Comparison of ENCODE assay signal across 9 cellular contexts in genomic region chr19:6521718-6522646, GRCh38. TPM values are rescaled to one million over a fixed set of nuclear protein-coding genes. Genes with fewer than 3 reads are reported as not detected.
DNase-seq lines count a peak whose midpoint lies in the region; ATAC-seq and TF ChIP-seq lines count a peak whose summit lies in the region.
"Had no signal": no experiment of that assay in that cellular context is flagged by ENCODE, and none has a peak within 500 bp of the region (broad histone marks: within the 10 kb centered on the region; RNA-seq: fewer than 3 reads in every experiment).

No MANE protein-coding gene starts in this region.

- H4K91ac ChIP-seq in mesenchymal stem cell (ENCODE audit: low read length) = no peak overlapping the region

- ATAC-seq in HG03175 (IDR thresholded peaks at IDR 0.05; ENCODE audit: unreplicated experiment) (peak; percentile 49), WTC11 (no peak)

- H3K9me3 Mint-ChIP-seq in MCF 10A (ENCODE audit: unreplicated experiment) (no peaks in the 10 kb centered on the region), WTC11 (no peaks in the 10 kb centered on the region)
- H3K9me3 Mint-ChIP-seq in activated CD4-positive, alpha-beta memory T cell treated with anti-CD3 and anti-CD28 coated beads for 36 hours = no peaks in the 10 kb centered on the region

- BruUV-seq in MCF 10A (replicated peaks; lab: Mats Ljungman, UMichigan) = no TSS peak

- no peak overlapping the region for H2BK15ac ChIP-seq in mesenchymal stem cell (ENCODE audit: low read depth, poor library complexity, severe bottlenecking)

- H2AFZ ChIP-seq in mesenchymal stem cell (ENCODE audit: low read depth, low read length) = no peak overlapping the region

- H2BK120ac ChIP-seq in mesenchymal stem cell (ENCODE audit: low read depth, low read length) = no peak overlapping the region

- no peak overlapping the region for H3K4ac ChIP-seq in mesenchymal stem cell (ENCODE audit: low read depth in 1 of 2, low read length in 2 of 2)

- intact Hi-C loops in MCF 10A (cut with micrococcal nuclease) (no loop called here), breast epithelium (cut with DNase I; ENCODE audit: low total_unique reads) (no loop called here)
- intact Hi-C loops in activated CD4-positive, alpha-beta memory T cell treated with anti-CD3 and anti-CD28 coated beads for 36 hours (cut with micrococcal nuclease) = no loop called here

- H3K4me3 Mint-ChIP-seq in MCF 10A (ENCODE audit: unreplicated experiment) (no peak overlapping the region), WTC11 (no peak overlapping the region)
- H3K4me3 Mint-ChIP-seq in activated CD4-positive, alpha-beta memory T cell treated with anti-CD3 and anti-CD28 coated beads for 36 hours = no peak overlapping the region

- no peaks in the 10 kb centered on the region for H3K27me3 Mint-ChIP-seq in MCF 10A (ENCODE audit: insufficient read depth, unreplicated experiment)
- peaks cover 2% of the 10 kb centered on the region for H3K27me3 Mint-ChIP-seq in activated CD4-positive, alpha-beta memory T cell treated with anti-CD3 and anti-CD28 coated beads for 36 hours
- peaks cover 22% of the 10 kb centered on the region for H3K27me3 Mint-ChIP-seq in WTC11 (ENCODE audit: low read depth)

- no peak for TF ChIP-seq CTCF in MCF 10A (IDR thresholded peaks at IDR 0.05; ENCODE audit: unreplicated experiment)
- TF ChIP-seq CTCF in breast epithelium (IDR thresholded peaks at IDR 0.05) = no peak
- TF ChIP-seq CTCF in WTC11 (IDR thresholded peaks at IDR 0.05) = no peak

- H3K9me3 ChIP-seq in breast epithelium (no peaks in the 10 kb centered on the region), mesenchymal stem cell (ENCODE audit: control insufficient read depth, low read length) (no peaks in the 10 kb centered on the region)

- H3K4me1 ChIP-seq in breast epithelium (no peaks in the 10 kb centered on the region), mesenchymal stem cell (ENCODE audit: control insufficient read depth, insufficient read depth, low read depth, low read length) (peaks cover 13% of the 10 kb centered on the region)

- no peaks in the 10 kb centered on the region for H3K36me3 ChIP-seq in breast epithelium
- no peaks in the 10 kb centered on the region for H3K36me3 ChIP-seq in mesenchymal stem cell (ENCODE audit: control insufficient read depth in 1 of 2, insufficient read depth in 2 of 2, low read depth in 1 of 2, low read length in 2 of 2)

- DNase-seq in MCF 10A (ENCODE audit: unreplicated experiment) (peak; percentile 44), breast epithelium (ENCODE audit: low spot score in 2 of 2) (no peak), mesenchymal stem cell (no peak), WTC11 (ENCODE audit: low spot score) (no peak), iPS-NIHi11 (ENCODE audit: low spot score) (no peak), OCI-M1 (lab: John Stamatoyannopoulos, UW) (no peak)
- peak; percentile 78 for DNase-seq in activated CD4-positive, alpha-beta memory T cell treated with anti-CD3 and anti-CD28 coated beads for 36 hours

- H3K9ac ChIP-seq in mesenchymal stem cell (ENCODE audit: low read length) = no peak overlapping the region

- H3K4me2 ChIP-seq in mesenchymal stem cell (ENCODE audit: low read length, poor library complexity, severe bottlenecking) = peak overlapping the region; percentile 17

- H3K4me1 Mint-ChIP-seq in MCF 10A (ENCODE audit: insufficient read depth, unreplicated experiment) (peaks cover 17% of the 10 kb centered on the region), WTC11 (peaks cover 16% of the 10 kb centered on the region)
- H3K4me1 Mint-ChIP-seq in activated CD4-positive, alpha-beta memory T cell treated with anti-CD3 and anti-CD28 coated beads for 36 hours (ENCODE audit: low read depth) = peaks cover 37% of the 10 kb centered on the region

- H4K8ac ChIP-seq in mesenchymal stem cell (ENCODE audit: low read length) = no peak overlapping the region

- no peak overlapping the region for H3K27ac ChIP-seq in breast epithelium
- peak overlapping the region; percentile 66 for H3K27ac ChIP-seq in mesenchymal stem cell (ENCODE audit: low read length, poor library complexity, severe bottlenecking)

- H3K4me3 ChIP-seq in breast epithelium (no peak overlapping the region), mesenchymal stem cell (ENCODE audit: insufficient read depth in 1 of 2, low read depth in 1 of 2, low read length in 2 of 2) (no peak overlapping the region)

- H2BK5ac ChIP-seq in mesenchymal stem cell (ENCODE audit: low read depth, low read length, poor library complexity, severe bottlenecking) = no peak overlapping the region

- peak overlapping the region; percentile 91 for H2AK5ac ChIP-seq in mesenchymal stem cell (ENCODE audit: low read length, severe bottlenecking)

- TF ChIP-seq POLR2A in breast epithelium (IDR thresholded peaks at IDR 0.05) = no peak

- H3K18ac ChIP-seq in mesenchymal stem cell (ENCODE audit: low read depth in 1 of 2, low read length in 2 of 2) = no peak overlapping the region

- POLR2A ChIA-PET in MCF 10A (lab: Yijun Ruan, JAX) (interaction anchor here (1.7 to 1.8 kb wide), 2 partner anchors 9 to 111 kb away, joined by 5 read pairs; partner anchors contain the start of gene TNFSF9), WTC11 (lab: Charles Lee) (no interaction called here)
- POLR2A ChIA-PET in activated CD4-positive, alpha-beta memory T cell treated with anti-CD3 and anti-CD28 coated beads for 36 hours (lab: Charles Lee) = no interaction called here

- H3K36me3 Mint-ChIP-seq in MCF 10A (ENCODE audit: insufficient read depth, unreplicated experiment) (no peaks in the 10 kb centered on the region), WTC11 (no peaks in the 10 kb centered on the region)
- no peaks in the 10 kb centered on the region for H3K36me3 Mint-ChIP-seq in activated CD4-positive, alpha-beta memory T cell treated with anti-CD3 and anti-CD28 coated beads for 36 hours

- H3K27ac Mint-ChIP-seq in MCF 10A (ENCODE audit: low read depth, unreplicated experiment) (no peak overlapping the region), WTC11 (no peak overlapping the region)
- no peak overlapping the region for H3K27ac Mint-ChIP-seq in activated CD4-positive, alpha-beta memory T cell treated with anti-CD3 and anti-CD28 coated beads for 36 hours

- WGBS in mesenchymal stem cell = 49% methylated on average over 20 of the region's 20 CpGs

- H3K23ac ChIP-seq in mesenchymal stem cell (ENCODE audit: low read length in 2 of 2) = no peak overlapping the region

- no peaks in the 10 kb centered on the region for H3K27me3 ChIP-seq in breast epithelium
- H3K27me3 ChIP-seq in mesenchymal stem cell (ENCODE audit: control insufficient read depth in 1 of 2, insufficient read depth in 1 of 2, low read length in 2 of 2) = no peaks in the 10 kb centered on the region

- H2BK12ac ChIP-seq in mesenchymal stem cell (ENCODE audit: low read length in 2 of 2) = no peak overlapping the region

- H3K79me1 ChIP-seq in mesenchymal stem cell (replicated peaks; ENCODE audit: low read length, poor library complexity, severe bottlenecking) = peaks cover 2% of the 10 kb centered on the region

- no peak overlapping the region for H3K14ac ChIP-seq in mesenchymal stem cell (ENCODE audit: low read length in 2 of 2)

- CTCF ChIA-PET in MCF 10A (lab: Yijun Ruan, JAX) (interaction anchor here (0.6 to 7.4 kb wide), 3 partner anchors 21 to 152 kb away, joined by 3 to 80 read pairs (median 3); no protein-coding TSS in a partner anchor), WTC11 (lab: Charles Lee) (interaction anchor here (0.8 to 1.1 kb wide), 2 partner anchors 9 to 247 kb away, joined by 3 read pairs; partner anchors contain the start of gene TNFSF9)
- CTCF ChIA-PET in activated CD4-positive, alpha-beta memory T cell treated with anti-CD3 and anti-CD28 coated beads for 36 hours (lab: Charles Lee) = interaction anchor here (0.8 to 1.6 kb wide), 3 partner anchors 11 to 111 kb away, joined by 3 to 6 read pairs (median 3); no protein-coding TSS in a partner anchor

TF ChIP-seq in WTC11, 78 proteins besides CTCF, POLR2A, EP300 and RAD21 (continues in another document):
- TF ChIP-seq RELA (CRISPR knock-in tag; IDR thresholded peaks at IDR 0.05; ENCODE audit: borderline replicate concordance) = no peak
- TF ChIP-seq CREB1 (CRISPR knock-in tag; IDR thresholded peaks at IDR 0.05) = no peak
- no peak for TF ChIP-seq E2F5 (CRISPR knock-in tag; IDR thresholded peaks at IDR 0.05)

RNA-seq across cellular contexts. Expression of gene TNFSF9, which starts 8.8 kb away (rescaled TPM):
- 6.2 and 6.9 TPM in 2 replicates for total RNA-seq in MCF 10A (2022)
- total RNA-seq in breast epithelium = 1 to 10 TPM in 1 of 3 donors, under 1 TPM in 2; 0.33 to 1.6 (median 0.44) TPM
- total RNA-seq in activated CD4-positive, alpha-beta memory T cell treated with anti-CD3 and anti-CD28 coated beads for 36 hours = 1 to 10 TPM; 1.2 to 1.4 TPM
- polyA plus RNA-seq in mesenchymal stem cell (2013, experiment 1 of 2) = 3.2 TPM
- polyA plus RNA-seq in mesenchymal stem cell (2013, experiment 2 of 2) = 3.4 TPM
- 2.6 to 2.9 TPM (median 2.7 TPM) in 3 replicates for total RNA-seq in WTC11 (2021)

RNA-seq across cellular contexts. Expression of gene TUBB4A, which starts 19.9 kb away (rescaled TPM):
- total RNA-seq in MCF 10A (2022) (not detected in 2 replicates), breast epithelium (under 1 TPM in 1 of 3 donors, not detected in 2; 0.48 TPM), WTC11 (2021) (18.5 to 33.1 TPM (median 30.2 TPM) in 3 replicates)
- total RNA-seq in activated CD4-positive, alpha-beta memory T cell treated with anti-CD3 and anti-CD28 coated beads for 36 hours = 10 to 100 TPM in 1 of 2 experiments, 1 to 10 TPM in 1; 8.3 to 11.2 TPM
- not detected for polyA plus RNA-seq in mesenchymal stem cell (2013, experiment 1 of 2)
- polyA plus RNA-seq in mesenchymal stem cell (2013, experiment 2 of 2) = 0.01 TPM
- polyA plus RNA-seq: BJ had no signal

RNA-seq across cellular contexts. Expression of gene DENND1C, which starts 40.4 kb away (rescaled TPM):
- total RNA-seq in MCF 10A (2022) = not detected in 2 replicates
- total RNA-seq in breast epithelium = 1 to 10 TPM; 1.3 to 3.2 (median 2.5) TPM
- 10 to 100 TPM; 62.1 to 69.3 TPM for total RNA-seq in activated CD4-positive, alpha-beta memory T cell treated with anti-CD3 and anti-CD28 coated beads for 36 hours
- 0.03 TPM for polyA plus RNA-seq in mesenchymal stem cell (2013, experiment 1 of 2)
- 0.04 TPM for polyA plus RNA-seq in mesenchymal stem cell (2013, experiment 2 of 2)
- 4.3 to 6.3 TPM (median 6.1 TPM) in 3 replicates for total RNA-seq in WTC11 (2021)

RNA-seq across cellular contexts. Expression of gene CRB3, which starts 57.9 kb away (rescaled TPM):
- total RNA-seq in MCF 10A (2022) (13.6 and 15.6 TPM in 2 replicates), breast epithelium (10 to 100 TPM in 2 of 3 donors, under 1 TPM in 1; 0.48 to 30.7 (median 24.6) TPM), WTC11 (2021) (29.9 to 36.5 TPM (median 32.2 TPM) in 3 replicates)
- 1 to 10 TPM; 1.6 to 2.4 TPM for total RNA-seq in activated CD4-positive, alpha-beta memory T cell treated with anti-CD3 and anti-CD28 coated beads for 36 hours
- polyA plus RNA-seq in mesenchymal stem cell (2013, experiment 1 of 2) = not detected
- polyA plus RNA-seq in mesenchymal stem cell (2013, experiment 2 of 2) = not detected
- polyA plus RNA-seq: BJ had no signal

Comparison
In these comparisons a context has a peak if more than half of its experiments do, and no peak if none do; other contexts are left out.
1. DNase-seq: peak in MCF 10A (single experiment) and activated CD4-positive, alpha-beta memory T cell treated with anti-CD3 and anti-CD28 coated beads for 36 hours (single experiment); none in breast epithelium (0 of 2), mesenchymal stem cell (single experiment), WTC11 (single experiment), iPS-NIHi11 (single experiment) and OCI-M1 (single experiment).